25 cellular contexts compared by ENCODE assay signal in genomic region chr22:48838376-48838775, GRCh38.
"Had no signal": no experiment of that assay in that cellular context is flagged by ENCODE, and none has a peak within 500 bp of the region (broad histone marks: within the 10 kb centered on the region; RNA-seq: fewer than 3 reads in every experiment).

No MANE protein-coding gene starts in this region.

- H3K27ac ChIP-seq: brain microvascular endothelial cell, KMS-11, PC-9 had no signal

- H3K27me3 Mint-ChIP-seq: activated CD4-positive, alpha-beta T cell treated with anti-CD3 and anti-CD28 coated beads, Interleukin-2, amount 10 ng/mL, durations not matched to agents 24 days and 14 days; activated naive CD4-positive, alpha-beta T cell treated with anti-CD3 and anti-CD28 coated beads, Interleukin-2, amount 10 ng/mL, durations not matched to agents 7 days and 5 days had no signal

- H3K36me3 ChIP-seq: brain microvascular endothelial cell had no signal

- H3K27me3 ChIP-seq: brain microvascular endothelial cell had no signal

- H3K4me3 ChIP-seq: PC-9 had no signal

- H3K27ac Mint-ChIP-seq: activated CD4-positive, alpha-beta T cell treated with anti-CD3 and anti-CD28 coated beads, Interleukin-2, amount 10 ng/mL, durations not matched to agents 24 days and 14 days; activated naive CD4-positive, alpha-beta T cell treated with anti-CD3 and anti-CD28 coated beads, Interleukin-2, amount 10 ng/mL, durations not matched to agents 7 days and 5 days; activated naive CD8-positive, alpha-beta T cell; activated naive CD8-positive, alpha-beta T cell treated with anti-CD3 and anti-CD28 coated beads, Interleukin-2, amount 50 U/mL, for 24 hours had no signal

- H3K36me3 Mint-ChIP-seq: activated naive CD4-positive, alpha-beta T cell treated with anti-CD3 and anti-CD28 coated beads, Interleukin-2, amount 10 ng/mL, durations not matched to agents 7 days and 5 days; activated naive CD8-positive, alpha-beta T cell had no signal

- H3K4me3 Mint-ChIP-seq: activated CD4-positive, alpha-beta T cell treated with anti-CD3 and anti-CD28 coated beads, Interleukin-2, amount 10 ng/mL, durations not matched to agents 24 days and 14 days; activated naive CD4-positive, alpha-beta T cell treated with anti-CD3 and anti-CD28 coated beads, Interleukin-2, amount 10 ng/mL, durations not matched to agents 7 days and 5 days; activated naive CD8-positive, alpha-beta T cell; activated naive CD8-positive, alpha-beta T cell treated with anti-CD3 and anti-CD28 coated beads, Interleukin-2, amount 50 U/mL, for 24 hours; activated T-cell treated with anti-CD3 and anti-CD28 coated beads, Interleukin-2, amount 50 U/mL, for 4 hours had no signal

- ATAC-seq: activated naive CD8-positive, alpha-beta T cell treated with anti-CD3 and anti-CD28 coated beads, Interleukin-2, amount 50 U/mL, for 24 hours; activated T-cell treated with anti-CD3 and anti-CD28 coated beads, Interleukin-2, amount 50 U/mL, for 4 hours had no signal

- DNase-seq: activated CD4-positive, alpha-beta T cell treated with anti-CD3 and anti-CD28 coated beads, Interleukin-2, amount 10 ng/mL, durations not matched to agents 24 days and 14 days; activated CD4-positive, alpha-beta T cell treated with anti-CD3 and anti-CD28 coated beads, Interleukin-2, amount 50 U/mL, for 48 hours; activated CD8-positive, alpha-beta memory T cell treated with anti-CD3 and anti-CD28 coated beads, Interleukin-2, amount 50 U/mL, for 4 hours; activated effector memory CD4-positive, alpha-beta T cell treated with Interleukin-2 at 50 U/mL for 16 hours; activated naive CD4-positive, alpha-beta T cell treated with anti-CD3 and anti-CD28 coated beads, Interleukin-2, amount 10 ng/mL, durations not matched to agents 7 days and 5 days; activated naive CD8-positive, alpha-beta T cell treated with anti-CD3 and anti-CD28 coated beads, Interleukin-2, amount 50 U/mL, for 24 hours; activated T-cell treated with anti-CD3 and anti-CD28 coated beads for 4 hours; activated T-cell treated with anti-CD3 and anti-CD28 coated beads, Interleukin-2, amount 50 U/mL, for 4 hours; anterior cingulate cortex; brain microvascular endothelial cell; central memory CD4-positive, alpha-beta T cell; NCI-H1048; NCI-H1105 treated with DMSO at 0.1 percent for 48 hours; NCI-H1436; NCI-H1694; NCI-H1930; NCI-H2081 treated with DMSO at 0.1 percent for 48 hours; NCI-H226; NCI-H524 treated with DMSO at 0.1 percent for 48 hours; NCI-H748 treated with DMSO at 0.1 percent for 48 hours; PC-9; Right ventricle myocardium superior; T1000 had no signal

- H3K4me1 Mint-ChIP-seq: activated CD4-positive, alpha-beta T cell treated with anti-CD3 and anti-CD28 coated beads, Interleukin-2, amount 10 ng/mL, durations not matched to agents 24 days and 14 days; activated naive CD4-positive, alpha-beta T cell treated with anti-CD3 and anti-CD28 coated beads, Interleukin-2, amount 10 ng/mL, durations not matched to agents 7 days and 5 days; activated naive CD8-positive, alpha-beta T cell treated with anti-CD3 and anti-CD28 coated beads, Interleukin-2, amount 50 U/mL, for 24 hours had no signal
